ENCODE assay signal across 41 cellular contexts in genomic region chr18:78932281-78932680, GRCh38. TPM values are rescaled to one million over a fixed set of nuclear protein-coding genes. Genes with fewer than 3 reads are reported as not detected.
"Had no signal": no experiment of that assay in that cellular context is flagged by ENCODE, and none has a peak within 500 bp of the region (broad histone marks: within the 10 kb centered on the region; RNA-seq: fewer than 3 reads in every experiment).

No MANE protein-coding gene starts in this region.

- DNase-seq: activated CD4-positive, alpha-beta memory T cell treated with anti-CD3 and anti-CD28 coated beads, Interleukin-2, amount 10 ng/mL, durations not matched to agents 7 days and 5 days; activated CD4-positive, alpha-beta T cell treated with anti-CD3 and anti-CD28 coated beads for 1 hour; activated CD4-positive, alpha-beta T cell treated with anti-CD3 and anti-CD28 coated beads for 48 hours; activated CD4-positive, CD25-positive, alpha-beta regulatory T cell; activated CD8-positive, alpha-beta memory T cell treated with anti-CD3 and anti-CD28 coated beads for 24 hours; activated CD8-positive, alpha-beta memory T cell treated with anti-CD3 and anti-CD28 coated beads, Interleukin-2, amount 10 ng/mL, durations not matched to agents 7 days and 5 days; activated CD8-positive, alpha-beta memory T cell treated with anti-CD3 and anti-CD28 coated beads, Interleukin-2, amount 50 U/mL, for 48 hours; activated gamma-delta T cell; activated naive CD4-positive, alpha-beta T cell treated with Interleukin-2 at 50 U/mL for 16 hours; activated naive CD8-positive, alpha-beta T cell treated with anti-CD3 and anti-CD28 coated beads, Interleukin-2, amount 10 ng/mL, durations not matched to agents 7 days and 5 days; activated T-cell treated with anti-CD3 and anti-CD28 coated beads, Interleukin-2, amount 50 U/mL, for 48 hours; amygdala; Kasumi-1; KG1; MG63; NCI-H1048; NCI-H1105 treated with DMSO at 0.1 percent for 48 hours; NCI-H1436; NCI-H1694; NCI-H1930; NCI-H2081 treated with DMSO at 0.1 percent for 48 hours; NCI-H510A; NCI-H526; NCI-H748 treated with DMSO at 0.1 percent for 48 hours; NK-92 treated with Interleukin-12 subunit alpha and Interleukin-12 subunit beta, amount 100 ng/mL, for 24 hours; PC-9; SIG-M5; T-cell; T-helper 17 cell; T-helper 9 cell; WERI-Rb-1 had no signal

- H3K4me3 Mint-ChIP-seq: activated CD4-positive, alpha-beta memory T cell treated with anti-CD3 and anti-CD28 coated beads, Interleukin-2, amount 10 ng/mL, durations not matched to agents 7 days and 5 days; activated CD8-positive, alpha-beta memory T cell treated with anti-CD3 and anti-CD28 coated beads, Interleukin-2, amount 10 ng/mL, durations not matched to agents 7 days and 5 days; activated naive CD4-positive, alpha-beta T cell treated with anti-CD3 and anti-CD28 coated beads, Interleukin-2, amount 50 U/mL, for 24 hours; activated naive CD8-positive, alpha-beta T cell treated with anti-CD3 and anti-CD28 coated beads, Interleukin-2, amount 10 ng/mL, durations not matched to agents 7 days and 5 days; central memory CD8-positive, alpha-beta T cell; T-cell; T-helper 17 cell had no signal

- H3K27ac ChIP-seq: ascending aorta, cardiac muscle cell, PC-9, RWPE1, WERI-Rb-1 had no signal

- H3K9me3 Mint-ChIP-seq: activated CD4-positive, alpha-beta memory T cell treated with anti-CD3 and anti-CD28 coated beads, Interleukin-2, amount 10 ng/mL, durations not matched to agents 7 days and 5 days; activated naive CD4-positive, alpha-beta T cell treated with anti-CD3 and anti-CD28 coated beads, Interleukin-2, amount 50 U/mL, for 24 hours; activated naive CD8-positive, alpha-beta T cell treated with anti-CD3 and anti-CD28 coated beads, Interleukin-2, amount 10 ng/mL, durations not matched to agents 7 days and 5 days; central memory CD8-positive, alpha-beta T cell; T-cell had no signal

- H2AFZ ChIP-seq: PC-9 had no signal

- H3K27me3 ChIP-seq: ascending aorta, cardiac muscle cell had no signal

- H3K27ac Mint-ChIP-seq: activated CD4-positive, alpha-beta memory T cell treated with anti-CD3 and anti-CD28 coated beads, Interleukin-2, amount 10 ng/mL, durations not matched to agents 7 days and 5 days; activated CD8-positive, alpha-beta memory T cell treated with anti-CD3 and anti-CD28 coated beads, Interleukin-2, amount 10 ng/mL, durations not matched to agents 7 days and 5 days; activated naive CD4-positive, alpha-beta T cell treated with anti-CD3 and anti-CD28 coated beads, Interleukin-2, amount 50 U/mL, for 24 hours; activated naive CD8-positive, alpha-beta T cell treated with anti-CD3 and anti-CD28 coated beads, Interleukin-2, amount 10 ng/mL, durations not matched to agents 7 days and 5 days; T-cell; T-helper 17 cell had no signal

- H3K4me2 ChIP-seq: PC-9 had no signal

- H3K4me1 ChIP-seq: ascending aorta had no signal

- H3K4me1 Mint-ChIP-seq: activated CD4-positive, alpha-beta memory T cell treated with anti-CD3 and anti-CD28 coated beads, Interleukin-2, amount 10 ng/mL, durations not matched to agents 7 days and 5 days; activated CD8-positive, alpha-beta memory T cell treated with anti-CD3 and anti-CD28 coated beads, Interleukin-2, amount 10 ng/mL, durations not matched to agents 7 days and 5 days; activated naive CD4-positive, alpha-beta T cell treated with anti-CD3 and anti-CD28 coated beads, Interleukin-2, amount 50 U/mL, for 24 hours; activated naive CD8-positive, alpha-beta T cell treated with anti-CD3 and anti-CD28 coated beads, Interleukin-2, amount 10 ng/mL, durations not matched to agents 7 days and 5 days; central memory CD8-positive, alpha-beta T cell; T-cell; T-helper 17 cell had no signal

- ATAC-seq: activated CD8-positive, alpha-beta memory T cell treated with anti-CD3 and anti-CD28 coated beads, Interleukin-2, amount 10 ng/mL, durations not matched to agents 7 days and 5 days; Right ventricle myocardium inferior; SK-N-SH treated with all-trans-retinoic acid at 6 μM for 48 hours; T-cell; T-helper 17 cell had no signal

- H3K27me3 Mint-ChIP-seq: activated CD4-positive, alpha-beta memory T cell treated with anti-CD3 and anti-CD28 coated beads, Interleukin-2, amount 10 ng/mL, durations not matched to agents 7 days and 5 days; central memory CD8-positive, alpha-beta T cell; T-cell had no signal

- H3K36me3 ChIP-seq: ascending aorta, cardiac muscle cell, MG63, WERI-Rb-1 had no signal

- H3K9me3 ChIP-seq: ascending aorta, MG63 had no signal

- H3K36me3 Mint-ChIP-seq: activated CD8-positive, alpha-beta memory T cell treated with anti-CD3 and anti-CD28 coated beads, Interleukin-2, amount 10 ng/mL, durations not matched to agents 7 days and 5 days; activated naive CD4-positive, alpha-beta T cell treated with anti-CD3 and anti-CD28 coated beads, Interleukin-2, amount 50 U/mL, for 24 hours; activated naive CD8-positive, alpha-beta T cell treated with anti-CD3 and anti-CD28 coated beads, Interleukin-2, amount 10 ng/mL, durations not matched to agents 7 days and 5 days; T-cell had no signal

- H3K4me3 ChIP-seq: ascending aorta, cardiac muscle cell, MG63, PC-9 had no signal

- FAIRE-seq: RCC 7860 had no signal

RNA-seq across cellular contexts. Expression of gene SALL3, which starts 47.3 kb away (rescaled TPM):
- total RNA-seq: activated CD4-positive, alpha-beta memory T cell treated with anti-CD3 and anti-CD28 coated beads, Interleukin-2, amount 10 ng/mL, durations not matched to agents 7 days and 5 days; activated CD8-positive, alpha-beta memory T cell treated with anti-CD3 and anti-CD28 coated beads, Interleukin-2, amount 10 ng/mL, durations not matched to agents 7 days and 5 days; activated naive CD8-positive, alpha-beta T cell treated with anti-CD3 and anti-CD28 coated beads, Interleukin-2, amount 10 ng/mL, durations not matched to agents 7 days and 5 days; ascending aorta; OCI-LY7; PC-9; SK-MEL-5; T-helper 17 cell had no signal
